ENCODE assay signal across 31 cellular contexts in genomic region chr16:53213542-53213941, GRCh38.
DNase-seq lines count a peak whose midpoint lies in the region; ATAC-seq, FAIRE-seq and TF ChIP-seq lines count a peak whose summit lies in the region.
"Had no signal": no experiment of that assay in that cellular context is flagged by ENCODE, and none has a peak within 500 bp of the region (broad histone marks: within the 10 kb centered on the region; RNA-seq: fewer than 3 reads in every experiment).

No MANE protein-coding gene starts in this region.

- CTCF ChIA-PET in OCI-LY7 (lab: Charles Lee; ENCODE audit: unreplicated experiment): no interaction called here

- no peak for TF ChIP-seq POLR2A in gastrocnemius medialis (IDR thresholded peaks at IDR 0.05)

- H3K9me3 ChIP-seq in cardiac muscle cell (ENCODE audit: low read depth) (no peaks in the 10 kb centered on the region), right cardiac atrium (ENCODE audit: control insufficient read depth, low read length) (no peaks in the 10 kb centered on the region), OCI-LY7 (ENCODE audit: low read length) (0 out of 2 replicates have a peak, but pooled peaks cover 6% of the 10 kb centered on the region), kidney (ENCODE audit: control insufficient read depth in 1 of 2, low read length in 2 of 2) (no peaks in the 10 kb centered on the region), gastrocnemius medialis (no peaks in the 10 kb centered on the region)
- H3K9me3 ChIP-seq: SJSA1, stomach, tibial artery had no signal

- peaks cover 100% of the 10 kb centered on the region for H3K79me2 ChIP-seq in OCI-LY7 (ENCODE audit: insufficient read depth, low read depth, low read length)

- H3K9me2 ChIP-seq in OCI-LY7 (ENCODE audit: insufficient read depth, low read length): no peaks in the 10 kb centered on the region

- H3K4me2 ChIP-seq in OCI-LY7 (ENCODE audit: low read length): peak overlapping the region; percentile 22

- H3K36me3 ChIP-seq in cardiac muscle cell (peaks cover 4% of the 10 kb centered on the region), OCI-LY7 (ENCODE audit: insufficient read depth, low read length) (peaks cover 73% of the 10 kb centered on the region), kidney (ENCODE audit: control insufficient read depth in 1 of 2, insufficient read depth in 2 of 2, low read length in 2 of 2) (no peaks in the 10 kb centered on the region), gastrocnemius medialis (no peaks in the 10 kb centered on the region)
- H3K36me3 ChIP-seq: stomach, tibial artery had no signal

- no peak for FAIRE-seq in kidney (lab: Jason Lieb, UNC)
- FAIRE-seq: bronchial epithelial cell had no signal

- H3K27ac ChIP-seq in cardiac muscle cell (no peak overlapping the region), right cardiac atrium (ENCODE audit: low read length) (no peak overlapping the region), OCI-LY7 (ENCODE audit: low read depth, low read length, poor library complexity, severe bottlenecking) (no peak overlapping the region), kidney (ENCODE audit: low read depth in 2 of 2, low read length in 2 of 2) (no peak overlapping the region), gastrocnemius medialis (peak overlapping the region; percentile 2 to 66 (median 39))
- H3K27ac ChIP-seq: SJSA1, tibial artery had no signal

- in situ Hi-C loops in gastrocnemius medialis (cut with MboI; ENCODE audit: low sequenced_read_pairs in 4 of 4): no loop called here

- H4K20me1 ChIP-seq in OCI-LY7 (ENCODE audit: insufficient read depth, low read length): no peaks in the 10 kb centered on the region

- no peak for TF ChIP-seq CTCF in cardiac muscle cell (IDR thresholded peaks at IDR 0.05; ENCODE audit: low read depth, low read length)
- no peak for TF ChIP-seq CTCF in OCI-LY7 (conservative IDR thresholded peaks at IDR 0.05; ENCODE audit: low read length)
- TF ChIP-seq CTCF in kidney (IDR thresholded peaks at IDR 0.05; ENCODE audit: borderline replicate concordance, extremely low read depth, insufficient read depth): no peak
- no peak for TF ChIP-seq CTCF in gastrocnemius medialis (IDR thresholded peaks at IDR 0.05 in 4 of 5, conservative IDR thresholded peaks at IDR 0.05 in 1 of 5)

- H3K4me1 ChIP-seq in cardiac muscle cell (ENCODE audit: low read depth) (peaks cover 20% of the 10 kb centered on the region), right cardiac atrium (ENCODE audit: control insufficient read depth, insufficient read depth, low read length) (peaks cover 2% of the 10 kb centered on the region), OCI-LY7 (ENCODE audit: insufficient read depth, low read length, poor library complexity, severe bottlenecking) (peaks cover 30% of the 10 kb centered on the region), kidney (ENCODE audit: control insufficient read depth in 1 of 2, insufficient read depth in 1 of 2, low read depth in 1 of 2, low read length in 2 of 2) (peaks cover 14 to 15% of the 10 kb centered on the region in 2 donors), gastrocnemius medialis (peaks cover 77 to 78% of the 10 kb centered on the region in 2 donors)

- ATAC-seq in right cardiac atrium: no peak
- no peak for ATAC-seq in gastrocnemius medialis
- ATAC-seq in HG02938 (IDR thresholded peaks at IDR 0.05; ENCODE audit: unreplicated experiment): no peak
- ATAC-seq: activated CD4-positive, CD25-positive, alpha-beta regulatory T cell treated with anti-CD3 and anti-CD28 coated beads, Interleukin-2, amount 50 U/mL, for 24 hours; activated T-helper 17 cell treated with anti-CD3 and anti-CD28 coated beads, Interleukin-2, amount 50 U/mL, for 72 hours; effector memory CD8-positive, alpha-beta T cell; esophagus mucosa; left lobe of liver; Panc1 had no signal

- H3K4me3 ChIP-seq in cardiac muscle cell (peak overlapping the region; percentile 4), right cardiac atrium (ENCODE audit: low read length) (no peak overlapping the region), OCI-LY7 (ENCODE audit: low read depth, low read length, poor library complexity, severe bottlenecking) (no peak overlapping the region), kidney (ENCODE audit: low read length in 2 of 2) (peak overlapping the region; percentile 31 to 44), gastrocnemius medialis (peak overlapping the region in 1 of 4 donors; percentile 1)
- H3K4me3 ChIP-seq: SJSA1, stomach, tibial artery had no signal

- H3K9ac ChIP-seq in kidney (ENCODE audit: low read length in 2 of 2): no peak overlapping the region

- intact Hi-C loops in right cardiac atrium (cut with DNase I): loop anchor here in 2 of 4 donors (10.0 kb wide), 2 partner anchors 79 to 159 kb away; partner anchors contain the start of genes CHD9 (in 1 of the 2) and CHD9NB (in 1 of the 2)
- intact Hi-C loops in OCI-LY7 (cut with micrococcal nuclease; ENCODE audit: unreplicated experiment): no loop called here
- intact Hi-C loops in kidney (cut with DNase I): no loop called here
- intact Hi-C loops in gastrocnemius medialis (cut with DNase I; ENCODE audit: low total_unique reads): no loop called here

- POLR2A ChIA-PET in OCI-LY7 (lab: Charles Lee): no interaction called here

- 78% methylated on average over 2 of the region's 2 CpGs for WGBS in right cardiac atrium

- H3K27me3 ChIP-seq in cardiac muscle cell: no peaks in the 10 kb centered on the region
- H3K27me3 ChIP-seq in right cardiac atrium (ENCODE audit: control insufficient read depth, insufficient read depth): no peaks in the 10 kb centered on the region
- H3K27me3 ChIP-seq in gastrocnemius medialis: no peaks in the 10 kb centered on the region
- H3K27me3 ChIP-seq: SJSA1, stomach, tibial artery had no signal

- DNase-seq in cardiac muscle cell (ENCODE audit: low read depth in 1 of 2, low spot score in 1 of 2) (no peak), right cardiac atrium (no peak), OCI-LY7 (ENCODE audit: low spot score) (no peak), kidney (no peak), gastrocnemius medialis (no peak), activated gamma-delta T cell treated with Interleukin-2 at 50 U/mL for 16 hours (no peak)
- no peak for DNase-seq in stimulated activated CD4-positive, alpha-beta T cell treated with anti-CD3 and anti-CD28 coated beads, Interleukin-4, amount 100 ng/mL, for 4 hours
- DNase-seq: 8988T; activated CD4-positive, alpha-beta T cell treated with anti-CD3 and anti-CD28 coated beads, Interleukin-2, amount 50 U/mL, for 48 hours; amygdala; cortex of kidney; DMS153; effector memory CD8-positive, alpha-beta T cell; foreskin melanocyte; hippocampal formation; immature natural killer cell; IMR-90; midbrain; NCI-H1105 treated with DMSO at 0.1 percent for 48 hours; NCI-H1930; NCI-H526 treated with DMSO at 0.1 percent for 48 hours; stomach; tibial artery had no signal

- H2AFZ ChIP-seq in OCI-LY7 (ENCODE audit: low read length): no peak overlapping the region

- BruUV-seq in OCI-LY7 (replicated peaks; lab: Mats Ljungman, UMichigan): no TSS peak

Comparison
In these comparisons a context has a peak if more than half of its experiments do, and no peak if none do; other contexts are left out.
1. H3K4me3 ChIP-seq: peak in cardiac muscle cell (single experiment) and kidney (2 of 2); none in right cardiac atrium (single experiment) and OCI-LY7 (single experiment).
2. H3K27ac ChIP-seq: peak in gastrocnemius medialis (4 of 4); none in cardiac muscle cell (single experiment), right cardiac atrium (single experiment), OCI-LY7 (single experiment) and kidney (0 of 2).